ENCODE assay signal across 38 cellular contexts in the genomic region with DNA sequence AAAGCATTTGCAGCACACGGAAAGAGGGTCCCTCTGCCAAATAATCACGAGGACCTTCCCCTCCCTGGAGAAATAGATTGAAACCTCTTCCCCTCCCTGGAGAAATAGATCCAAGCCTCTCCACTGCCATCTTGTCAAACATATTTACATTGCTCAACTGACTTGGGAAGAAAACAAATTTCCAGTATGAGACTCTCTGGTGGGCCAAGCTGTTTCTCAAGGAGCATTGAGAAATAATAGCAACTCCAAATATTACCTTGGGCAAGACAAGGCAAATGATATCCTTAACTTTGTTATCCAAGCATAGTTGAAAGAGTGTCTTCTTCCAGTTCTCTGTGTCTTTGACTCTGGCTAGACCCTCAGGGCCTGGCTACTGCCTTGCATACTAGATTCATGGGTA. TPM values are rescaled to one million over a fixed set of nuclear protein-coding genes. Genes with fewer than 3 reads are reported as not detected.
"Had no signal": no experiment of that assay in that cellular context is flagged by ENCODE, and none has a peak within 500 bp of the region (broad histone marks: within the 10 kb centered on the region; RNA-seq: fewer than 3 reads in every experiment).

No MANE protein-coding gene starts in this region.

- H3K4me1 ChIP-seq: adrenal gland, body of pancreas, breast epithelium had no signal

- H3K36me3 Mint-ChIP-seq: activated naive CD4-positive, alpha-beta T cell treated with anti-CD3 and anti-CD28 coated beads, Interleukin-2, amount 50 U/mL, for 72 hours; activated naive CD8-positive, alpha-beta T cell treated with anti-CD3 and anti-CD28 coated beads for 36 hours had no signal

- H3K9me3 ChIP-seq: adrenal gland, body of pancreas, breast epithelium had no signal

- H3K4me3 Mint-ChIP-seq: activated B cell treated with CpG ODN at 0.5 μM for 24 hours; activated CD4-positive, alpha-beta memory T cell treated with anti-CD3 and anti-CD28 coated beads, Interleukin-2, amount 10 ng/mL, durations not matched to agents 7 days and 5 days; activated CD4-positive, alpha-beta T cell treated with anti-CD3 and anti-CD28 coated beads, Interleukin-2, amount 10 ng/mL, durations not matched to agents 7 days and 5 days; activated CD8-positive, alpha-beta T cell treated with anti-CD3 and anti-CD28 coated beads, Interleukin-2, amount 10 ng/mL, durations not matched to agents 7 days and 5 days; activated naive CD4-positive, alpha-beta T cell treated with anti-CD3 and anti-CD28 coated beads for 36 hours; activated naive CD8-positive, alpha-beta T cell treated with anti-CD3 and anti-CD28 coated beads for 36 hours; activated T-cell treated with anti-CD3 and anti-CD28 coated beads, Interleukin-2, amount 50 U/mL, for 4 hours; activated T-cell treated with anti-CD3 and anti-CD28 coated beads, Interleukin-2, amount 50 U/mL, for 72 hours; activated T-helper 1 cell treated with anti-CD3 and anti-CD28 coated beads, Interleukin-12 subunit alpha, Interleukin-12 subunit beta, Interleukin-2, Interleukin-4 antibody, amounts not matched to agents 30 ng/mL and 10 ng/mL and 1 ng/mL, durations not matched to agents 14 hours and 24 hours and 36 hours; activated T-helper 17 cell treated with anti-CD3 and anti-CD28 coated beads, Interleukin-2, amount 50 U/mL, for 72 hours; central memory CD8-positive, alpha-beta T cell; T-helper 1 cell treated with Interleukin-12 subunit alpha and Interleukin-12 subunit beta and Interleukin-4 antibody, amounts not matched to agents 30 μg/mL and 1 μg/mL, for 36 hours; T-helper 2 cell treated with Interferon-gamma antibody and Interleukin-4, amounts not matched to agents 5 μg/mL and 100 μg/mL, for 36 hours had no signal

- DNase-seq: activated B cell treated with CpG ODN at 0.5 μM for 24 hours; activated CD4-positive, alpha-beta memory T cell treated with anti-CD3 and anti-CD28 coated beads, Interleukin-2, amount 10 ng/mL, durations not matched to agents 7 days and 5 days; activated CD4-positive, alpha-beta T cell treated with anti-CD3 and anti-CD28 coated beads for 4 hours; activated CD4-positive, alpha-beta T cell treated with anti-CD3 and anti-CD28 coated beads, Interleukin-2, amount 10 ng/mL, durations not matched to agents 7 days and 5 days; activated CD4-positive, alpha-beta T cell treated with anti-CD3 and anti-CD28 coated beads, Interleukin-2, amount 50 U/mL, for 48 hours; activated CD4-positive, CD25-positive, alpha-beta regulatory T cell treated with anti-CD3 and anti-CD28 coated beads, Interleukin-2, amount 50 U/mL, for 72 hours; activated CD8-positive, alpha-beta memory T cell treated with anti-CD3 and anti-CD28 coated beads for 24 hours; activated CD8-positive, alpha-beta memory T cell treated with anti-CD3 and anti-CD28 coated beads, Interleukin-2, amount 50 U/mL, for 4 hours; activated CD8-positive, alpha-beta T cell treated with anti-CD3 and anti-CD28 coated beads, Interleukin-2, amount 10 ng/mL, durations not matched to agents 7 days and 5 days; activated effector memory CD4-positive, alpha-beta T cell treated with anti-CD3 and anti-CD28 coated beads, Interleukin-2, amount 50 U/mL, for 16 hours; activated gamma-delta T cell treated with Interleukin-2 at 50 U/mL for 16 hours; activated naive CD4-positive, alpha-beta T cell; activated naive CD4-positive, alpha-beta T cell treated with anti-CD3 and anti-CD28 coated beads for 36 hours; activated naive CD4-positive, alpha-beta T cell treated with anti-CD3 and anti-CD28 coated beads, Interleukin-2, amount 50 U/mL, for 16 hours; activated naive CD8-positive, alpha-beta T cell treated with anti-CD3 and anti-CD28 coated beads for 36 hours; activated T-cell treated with anti-CD3 and anti-CD28 coated beads for 4 hours; activated T-cell treated with anti-CD3 and anti-CD28 coated beads, Interleukin-2, amount 50 U/mL, for 1 hour; activated T-cell treated with anti-CD3 and anti-CD28 coated beads, Interleukin-2, amount 50 U/mL, for 4 hours; activated T-cell treated with anti-CD3 and anti-CD28 coated beads, Interleukin-2, amount 50 U/mL, for 72 hours; adrenal gland; amniotic stem cell; aorta; body of pancreas; brain microvascular endothelial cell; caudate nucleus; cerebellar nuclear complex; SW 1271; T-helper 1 cell; T-helper 2 cell; T-helper 9 cell had no signal

- H3K27me3 ChIP-seq: adrenal gland, body of pancreas, brain microvascular endothelial cell, breast epithelium had no signal

- H3K4me1 Mint-ChIP-seq: activated B cell treated with CpG ODN at 0.5 μM for 24 hours; activated naive CD8-positive, alpha-beta T cell treated with anti-CD3 and anti-CD28 coated beads for 36 hours; activated T-helper 17 cell treated with anti-CD3 and anti-CD28 coated beads, Interleukin-2, amount 50 U/mL, for 72 hours; central memory CD8-positive, alpha-beta T cell had no signal

- H3K27ac Mint-ChIP-seq: activated B cell treated with CpG ODN at 0.5 μM for 24 hours; activated CD4-positive, alpha-beta memory T cell treated with anti-CD3 and anti-CD28 coated beads, Interleukin-2, amount 10 ng/mL, durations not matched to agents 7 days and 5 days; activated CD4-positive, alpha-beta T cell treated with anti-CD3 and anti-CD28 coated beads, Interleukin-2, amount 10 ng/mL, durations not matched to agents 7 days and 5 days; activated CD8-positive, alpha-beta T cell treated with anti-CD3 and anti-CD28 coated beads, Interleukin-2, amount 10 ng/mL, durations not matched to agents 7 days and 5 days; activated naive CD4-positive, alpha-beta T cell treated with anti-CD3 and anti-CD28 coated beads for 36 hours; activated naive CD4-positive, alpha-beta T cell treated with anti-CD3 and anti-CD28 coated beads, Interleukin-2, amount 50 U/mL, for 72 hours; activated naive CD8-positive, alpha-beta T cell treated with anti-CD3 and anti-CD28 coated beads for 36 hours; activated T-cell treated with anti-CD3 and anti-CD28 coated beads, Interleukin-2, amount 50 U/mL, for 72 hours; activated T-helper 1 cell treated with anti-CD3 and anti-CD28 coated beads, Interleukin-12 subunit alpha, Interleukin-12 subunit beta, Interleukin-2, Interleukin-4 antibody, amounts not matched to agents 30 ng/mL and 10 ng/mL and 1 ng/mL, durations not matched to agents 14 hours and 24 hours and 36 hours; activated T-helper 17 cell treated with anti-CD3 and anti-CD28 coated beads, Interleukin-2, amount 50 U/mL, for 72 hours; T-helper 1 cell treated with Interleukin-12 subunit alpha and Interleukin-12 subunit beta and Interleukin-4 antibody, amounts not matched to agents 30 μg/mL and 1 μg/mL, for 36 hours; T-helper 2 cell treated with Interferon-gamma antibody and Interleukin-4, amounts not matched to agents 5 μg/mL and 100 μg/mL, for 36 hours had no signal

- H3K36me3 ChIP-seq: adrenal gland, brain microvascular endothelial cell, breast epithelium had no signal

- H3K27ac ChIP-seq: adrenal gland, body of pancreas, brain microvascular endothelial cell, breast epithelium, VCaP had no signal

- H3K27me3 Mint-ChIP-seq: activated CD4-positive, alpha-beta memory T cell treated with anti-CD3 and anti-CD28 coated beads, Interleukin-2, amount 10 ng/mL, durations not matched to agents 7 days and 5 days; activated naive CD8-positive, alpha-beta T cell treated with anti-CD3 and anti-CD28 coated beads for 36 hours had no signal

- H3K9me3 Mint-ChIP-seq: activated B cell treated with CpG ODN at 0.5 μM for 24 hours; activated CD4-positive, alpha-beta memory T cell treated with anti-CD3 and anti-CD28 coated beads, Interleukin-2, amount 10 ng/mL, durations not matched to agents 7 days and 5 days; activated CD4-positive, alpha-beta T cell treated with anti-CD3 and anti-CD28 coated beads, Interleukin-2, amount 10 ng/mL, durations not matched to agents 7 days and 5 days; activated naive CD4-positive, alpha-beta T cell treated with anti-CD3 and anti-CD28 coated beads for 36 hours; activated T-cell treated with anti-CD3 and anti-CD28 coated beads, Interleukin-2, amount 50 U/mL, for 4 hours; activated T-helper 17 cell treated with anti-CD3 and anti-CD28 coated beads, Interleukin-2, amount 50 U/mL, for 72 hours; T-helper 2 cell treated with Interferon-gamma antibody and Interleukin-4, amounts not matched to agents 5 μg/mL and 100 μg/mL, for 36 hours had no signal

- ATAC-seq: activated CD8-positive, alpha-beta T cell treated with anti-CD3 and anti-CD28 coated beads, Interleukin-2, amount 10 ng/mL, durations not matched to agents 7 days and 5 days; activated naive CD4-positive, alpha-beta T cell treated with anti-CD3 and anti-CD28 coated beads, Interleukin-2, amount 50 U/mL, for 72 hours; activated T-cell treated with anti-CD3 and anti-CD28 coated beads, Interleukin-2, amount 50 U/mL, for 4 hours; activated T-cell treated with anti-CD3 and anti-CD28 coated beads, Interleukin-2, amount 50 U/mL, for 72 hours; activated T-helper 17 cell treated with anti-CD3 and anti-CD28 coated beads, Interleukin-2, amount 50 U/mL, for 72 hours; body of pancreas had no signal

- H3K4me3 ChIP-seq: adrenal gland, body of pancreas, breast epithelium had no signal

RNA-seq across cellular contexts. Expression of a gene that starts 45.2 kb away (rescaled TPM):
- total RNA-seq: activated B cell treated with CpG ODN at 0.5 μM for 24 hours; activated CD4-positive, alpha-beta memory T cell treated with anti-CD3 and anti-CD28 coated beads, Interleukin-2, amount 10 ng/mL, durations not matched to agents 7 days and 5 days; activated CD8-positive, alpha-beta T cell treated with anti-CD3 and anti-CD28 coated beads, Interleukin-2, amount 10 ng/mL, durations not matched to agents 7 days and 5 days; activated naive CD8-positive, alpha-beta T cell treated with anti-CD3 and anti-CD28 coated beads for 36 hours had no signal
